Comparison of ENCODE assay signal across 28 cellular contexts in the genomic region with DNA sequence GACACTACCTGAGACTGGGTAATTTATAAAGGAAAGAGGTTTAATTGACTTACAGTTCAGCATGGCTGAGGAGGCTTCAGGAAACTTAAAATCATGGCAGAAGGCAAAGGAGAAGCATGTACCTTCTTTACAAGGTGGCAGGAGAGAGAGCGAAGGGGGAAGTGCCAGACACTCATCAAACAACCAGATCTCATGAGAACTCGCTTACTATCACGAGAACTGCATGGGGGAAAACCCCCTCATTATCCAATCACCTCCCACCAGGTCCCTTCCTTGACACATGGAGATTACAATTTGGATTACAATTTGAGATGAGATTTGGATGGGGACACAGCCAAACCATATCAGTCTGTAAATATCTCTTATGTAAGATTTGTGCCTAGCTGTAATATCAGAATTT.
"Had no signal": no experiment of that assay in that cellular context is flagged by ENCODE, and none has a peak within 500 bp of the region (broad histone marks: within the 10 kb centered on the region; RNA-seq: fewer than 3 reads in every experiment).

No MANE protein-coding gene starts in this region.

- H3K36me3 ChIP-seq: left lung, ovary, stomach, thoracic aorta, tibial artery, upper lobe of right lung had no signal

- H3K4me3 ChIP-seq: left lung, lung, mucosa of descending colon, ovary, skin epidermis, stomach, thoracic aorta, tibial artery, upper lobe of right lung had no signal

- H3K27ac Mint-ChIP-seq: immature natural killer cell; naive thymus-derived CD4-positive, alpha-beta T cell; natural killer cell treated with Interleukin-12 subunit alpha and Interleukin-12 subunit beta and Interleukin-15 and Interleukin-18, amount 100 ng/mL, for 72 hours; progenitor cell of endocrine pancreas; stimulated activated naive B cell treated with anti-CD40 and anti-IgM and Interleukin-4, amounts not matched to agents 10 μg/mL and 1 μg/mL and 100 μg/mL, for 72 hours had no signal

- H3K4me3 Mint-ChIP-seq: immature natural killer cell; naive thymus-derived CD4-positive, alpha-beta T cell; natural killer cell treated with Interleukin-12 subunit alpha and Interleukin-12 subunit beta and Interleukin-15 and Interleukin-18, amount 100 ng/mL, for 72 hours; stimulated activated naive B cell treated with anti-CD40 and anti-IgM and Interleukin-4, amounts not matched to agents 10 μg/mL and 1 μg/mL and 100 μg/mL, for 72 hours had no signal

- DNase-seq: hypothalamus; immature natural killer cell; kidney; left colon; left lung; midbrain; naive thymus-derived CD4-positive, alpha-beta T cell; right cardiac atrium; stimulated activated CD4-positive, alpha-beta T cell treated with anti-CD3 and anti-CD28 coated beads, Interleukin-12 subunit alpha, Interleukin-12 subunit beta, amount 100 ng/mL, for 4 hours; stimulated activated CD4-positive, alpha-beta T cell treated with anti-CD3 and anti-CD28 coated beads, Interleukin-15, amount 100 ng/mL, for 24 hours; stimulated activated CD4-positive, alpha-beta T cell treated with anti-CD3 and anti-CD28 coated beads, Interleukin-2, amount 100 ng/mL, for 24 hours; stimulated activated CD4-positive, alpha-beta T cell treated with anti-CD3 and anti-CD28 coated beads, Interleukin-4, amount 100 ng/mL, for 1 hour; stimulated activated naive B cell treated with anti-CD40 and anti-IgM and Interleukin-4, amounts not matched to agents 10 μg/mL and 1 μg/mL and 100 μg/mL, for 72 hours; stimulated activated naive CD8-positive, alpha-beta T cell treated with anti-CD3 and anti-CD28 coated beads, Interleukin-15, Interleukin-2, amounts not matched to agents 100 U/mL and 50 U/mL, for 24 hours; stomach; trophoblast cell had no signal

- H3K36me3 Mint-ChIP-seq: immature natural killer cell; naive thymus-derived CD4-positive, alpha-beta T cell; natural killer cell treated with Interleukin-12 subunit alpha and Interleukin-12 subunit beta and Interleukin-15 and Interleukin-18, amount 100 ng/mL, for 72 hours; stimulated activated naive B cell treated with anti-CD40 and anti-IgM and Interleukin-4, amounts not matched to agents 10 μg/mL and 1 μg/mL and 100 μg/mL, for 72 hours had no signal

- H3K27ac ChIP-seq: left lung, ovary, skin epidermis, stomach, thoracic aorta, tibial artery, upper lobe of right lung had no signal

- H3K4me1 ChIP-seq: stomach, tibial artery had no signal

- H3K27me3 ChIP-seq: ovary, upper lobe of right lung had no signal

- FAIRE-seq: islet of Langerhans, urothelium cell line had no signal

- H3K9me3 Mint-ChIP-seq: immature natural killer cell; natural killer cell treated with Interleukin-12 subunit alpha and Interleukin-12 subunit beta and Interleukin-15 and Interleukin-18, amount 100 ng/mL, for 72 hours had no signal

- ATAC-seq: left colon; left lung; mucosa of descending colon; naive thymus-derived CD4-positive, alpha-beta T cell; natural killer cell treated with Interleukin-12 subunit alpha and Interleukin-12 subunit beta and Interleukin-15 and Interleukin-18, amount 100 ng/mL, for 72 hours; right cardiac atrium; sciatic nerve; stimulated activated naive B cell treated with anti-CD40 and anti-IgM and Interleukin-4, amounts not matched to agents 10 μg/mL and 1 μg/mL and 100 μg/mL, for 72 hours; stimulated activated naive CD8-positive, alpha-beta T cell treated with anti-CD3 and anti-CD28 coated beads, Interleukin-15, Interleukin-2, amounts not matched to agents 100 U/mL and 50 U/mL, for 24 hours; upper lobe of right lung had no signal

- H3K9me3 ChIP-seq: left lung, mucosa of descending colon, ovary, thoracic aorta, tibial artery, upper lobe of right lung had no signal

- H3K4me1 Mint-ChIP-seq: immature natural killer cell had no signal
